ENCODE assay signal across 1 cellular context in genomic region chr20:31545621-31546040, GRCh38.
TF ChIP-seq lines count a peak whose summit lies in the region.

No MANE protein-coding gene starts in this region.

TF ChIP-seq in HepG2, 621 proteins besides CTCF, POLR2A, EP300 and RAD21:
- TF ChIP-seq RBFOX2 (IDR thresholded peaks at IDR 0.05; ENCODE audit: low read depth, low read length) = peak; percentile 33; the same call in 1 of the 2 replicates
- TF ChIP-seq, protein P1, sequence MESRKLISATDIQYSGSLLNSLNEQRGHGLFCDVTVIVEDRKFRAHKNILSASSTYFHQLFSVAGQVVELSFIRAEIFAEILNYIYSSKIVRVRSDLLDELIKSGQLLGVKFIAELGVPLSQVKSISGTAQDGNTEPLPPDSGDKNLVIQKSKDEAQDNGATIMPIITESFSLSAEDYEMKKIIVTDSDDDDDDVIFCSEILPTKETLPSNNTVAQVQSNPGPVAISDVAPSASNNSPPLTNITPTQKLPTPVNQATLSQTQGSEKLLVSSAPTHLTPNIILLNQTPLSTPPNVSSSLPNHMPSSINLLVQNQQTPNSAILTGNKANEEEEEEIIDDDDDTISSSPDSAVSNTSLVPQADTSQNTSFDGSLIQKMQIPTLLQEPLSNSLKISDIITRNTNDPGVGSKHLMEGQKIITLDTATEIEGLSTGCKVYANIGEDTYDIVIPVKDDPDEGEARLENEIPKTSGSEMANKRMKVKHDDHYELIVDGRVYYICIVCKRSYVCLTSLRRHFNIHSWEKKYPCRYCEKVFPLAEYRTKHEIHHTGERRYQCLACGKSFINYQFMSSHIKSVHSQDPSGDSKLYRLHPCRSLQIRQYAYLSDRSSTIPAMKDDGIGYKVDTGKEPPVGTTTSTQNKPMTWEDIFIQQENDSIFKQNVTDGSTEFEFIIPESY (CRISPR knock-in tag; IDR thresholded peaks at IDR 0.05) = peak; percentile 69; the same call in 1 of the 2 replicates
